In genomic region chr1:157404063-157404501, GRCh38 we compare ENCODE assay signal across 13 cellular contexts.
DNase-seq lines count a peak whose midpoint lies in the region; ATAC-seq and TF ChIP-seq lines count a peak whose summit lies in the region.
"Had no signal": no experiment of that assay in that cellular context is flagged by ENCODE, and none has a peak within 500 bp of the region (broad histone marks: within the 10 kb centered on the region; RNA-seq: fewer than 3 reads in every experiment).

No MANE protein-coding gene starts in this region.

- peak overlapping the region in 1 of 2 donors; percentile 55 for H3K4me3 Mint-ChIP-seq in CD14-positive monocyte
- no peak overlapping the region for H3K4me3 Mint-ChIP-seq in activated naive CD4-positive, alpha-beta T cell treated with anti-CD3 and anti-CD28 coated beads, Interleukin-2, amount 10 ng/mL, durations not matched to agents 7 days and 5 days
- no peak overlapping the region for H3K4me3 Mint-ChIP-seq in activated CD4-positive, alpha-beta T cell treated with anti-CD3 and anti-CD28 coated beads, Interleukin-2, amount 10 ng/mL, durations not matched to agents 7 days and 5 days
- H3K4me3 Mint-ChIP-seq: activated CD8-positive, alpha-beta T cell treated with anti-CD3 and anti-CD28 coated beads, Interleukin-2, amount 10 ng/mL, durations not matched to agents 7 days and 5 days; GM23338 had no signal

- H3K36me3 ChIP-seq in adipocyte (ENCODE audit: control insufficient read depth, insufficient read depth, low read length, severe bottlenecking), result no peaks in the 10 kb centered on the region

- H3K9me3 Mint-ChIP-seq in CD14-positive monocyte, result peaks cover 3 to 7% (median 6%) of the 10 kb centered on the region in 7 donors
- H3K9me3 Mint-ChIP-seq in activated naive CD4-positive, alpha-beta T cell treated with anti-CD3 and anti-CD28 coated beads, Interleukin-2, amount 10 ng/mL, durations not matched to agents 7 days and 5 days, result no peaks in the 10 kb centered on the region
- no peaks in the 10 kb centered on the region for H3K9me3 Mint-ChIP-seq in activated CD4-positive, alpha-beta T cell treated with anti-CD3 and anti-CD28 coated beads, Interleukin-2, amount 10 ng/mL, durations not matched to agents 7 days and 5 days
- H3K9me3 Mint-ChIP-seq: GM23338; naive thymus-derived CD8-positive, alpha-beta T cell had no signal

- CTCF ChIA-PET in activated naive CD4-positive, alpha-beta T cell treated with anti-CD3 and anti-CD28 coated beads, Interleukin-2, amount 10 ng/mL, durations not matched to agents 7 days and 5 days (lab: Charles Lee), result no interaction called here
- CTCF ChIA-PET in activated CD4-positive, alpha-beta T cell treated with anti-CD3 and anti-CD28 coated beads, Interleukin-2, amount 10 ng/mL, durations not matched to agents 7 days and 5 days (lab: Charles Lee), result no interaction called here

- H3K27ac Mint-ChIP-seq in CD14-positive monocyte, result peak overlapping the region; percentile 86 to 94 (median 92)
- no peak overlapping the region for H3K27ac Mint-ChIP-seq in activated naive CD4-positive, alpha-beta T cell treated with anti-CD3 and anti-CD28 coated beads, Interleukin-2, amount 10 ng/mL, durations not matched to agents 7 days and 5 days
- no peak overlapping the region for H3K27ac Mint-ChIP-seq in activated CD4-positive, alpha-beta T cell treated with anti-CD3 and anti-CD28 coated beads, Interleukin-2, amount 10 ng/mL, durations not matched to agents 7 days and 5 days
- H3K27ac Mint-ChIP-seq: activated CD8-positive, alpha-beta T cell treated with anti-CD3 and anti-CD28 coated beads, Interleukin-2, amount 10 ng/mL, durations not matched to agents 7 days and 5 days; GM23338; naive thymus-derived CD8-positive, alpha-beta T cell had no signal

- TF ChIP-seq CTCF in CD14-positive monocyte (IDR thresholded peaks at IDR 0.05), result no peak

- H3K9ac ChIP-seq in adipocyte (ENCODE audit: low read length), result no peak overlapping the region

- H3K4me1 Mint-ChIP-seq in CD14-positive monocyte, result peaks cover 75% of the 10 kb centered on the region
- H3K4me1 Mint-ChIP-seq in activated naive CD4-positive, alpha-beta T cell treated with anti-CD3 and anti-CD28 coated beads, Interleukin-2, amount 10 ng/mL, durations not matched to agents 7 days and 5 days, result no peaks in the 10 kb centered on the region
- H3K4me1 Mint-ChIP-seq in activated CD4-positive, alpha-beta T cell treated with anti-CD3 and anti-CD28 coated beads, Interleukin-2, amount 10 ng/mL, durations not matched to agents 7 days and 5 days, result peaks cover 3% of the 10 kb centered on the region

- peaks cover 7% of the 10 kb centered on the region for H3K4me1 ChIP-seq in adipocyte (ENCODE audit: control insufficient read depth, insufficient read depth, low read length)

- no peaks in the 10 kb centered on the region for H3K36me3 Mint-ChIP-seq in CD14-positive monocyte
- no peaks in the 10 kb centered on the region for H3K36me3 Mint-ChIP-seq in activated naive CD4-positive, alpha-beta T cell treated with anti-CD3 and anti-CD28 coated beads, Interleukin-2, amount 10 ng/mL, durations not matched to agents 7 days and 5 days
- no peaks in the 10 kb centered on the region for H3K36me3 Mint-ChIP-seq in activated CD4-positive, alpha-beta T cell treated with anti-CD3 and anti-CD28 coated beads, Interleukin-2, amount 10 ng/mL, durations not matched to agents 7 days and 5 days (ENCODE audit: low read depth)
- H3K36me3 Mint-ChIP-seq: naive thymus-derived CD8-positive, alpha-beta T cell had no signal

- H3K27me3 ChIP-seq in adipocyte (replicated peaks; ENCODE audit: control insufficient read depth, insufficient read depth, low read length), result peaks cover 9% of the 10 kb centered on the region

- no peak overlapping the region for H3K4me3 ChIP-seq in adipocyte (ENCODE audit: low read length)
- H3K4me3 ChIP-seq: GM23338 had no signal

- intact Hi-C loops in CD14-positive monocyte (cut with micrococcal nuclease), result no loop called here

- ATAC-seq in GM19438 (IDR thresholded peaks at IDR 0.05; ENCODE audit: low read depth, unreplicated experiment), result peak; percentile 27
- peak; percentile 24 for ATAC-seq in HG03571 (IDR thresholded peaks at IDR 0.05; ENCODE audit: unreplicated experiment)
- ATAC-seq: activated CD8-positive, alpha-beta T cell treated with anti-CD3 and anti-CD28 coated beads, Interleukin-2, amount 10 ng/mL, durations not matched to agents 7 days and 5 days; naive thymus-derived CD8-positive, alpha-beta T cell had no signal

- peak; percentile 56 for DNase-seq in CD14-positive monocyte (ENCODE audit: low spot score)
- DNase-seq in adipocyte (ENCODE audit: low read depth), result peak; percentile 13
- no peak for DNase-seq in HuH-7 (ENCODE audit: low spot score)
- DNase-seq in activated naive CD4-positive, alpha-beta T cell treated with anti-CD3 and anti-CD28 coated beads, Interleukin-2, amount 10 ng/mL, durations not matched to agents 7 days and 5 days, result no peak
- DNase-seq in NCI-H2029 treated with DMSO at 0.1 percent for 48 hours (lab: John Stamatoyannopoulos, UW), result no peak
- DNase-seq in activated CD4-positive, alpha-beta T cell treated with anti-CD3 and anti-CD28 coated beads, Interleukin-2, amount 10 ng/mL, durations not matched to agents 7 days and 5 days, result no peak
- DNase-seq: activated CD8-positive, alpha-beta T cell treated with anti-CD3 and anti-CD28 coated beads, Interleukin-2, amount 10 ng/mL, durations not matched to agents 7 days and 5 days; naive thymus-derived CD8-positive, alpha-beta T cell; NCI-H2081 treated with DMSO at 0.1 percent for 48 hours; stimulated activated naive CD4-positive, alpha-beta T cell treated with Interleukin-2 at 50 U/mL for 16 hours had no signal

- peaks cover 3% of the 10 kb centered on the region for H3K9me3 ChIP-seq in adipocyte (ENCODE audit: control insufficient read depth, low read length)

- peaks cover 0 to 2% (median 0%) of the 10 kb centered on the region in 3 donors for H3K27me3 Mint-ChIP-seq in CD14-positive monocyte (ENCODE audit: low read depth in 3 of 3)
- peaks cover 39% of the 10 kb centered on the region for H3K27me3 Mint-ChIP-seq in activated naive CD4-positive, alpha-beta T cell treated with anti-CD3 and anti-CD28 coated beads, Interleukin-2, amount 10 ng/mL, durations not matched to agents 7 days and 5 days
- peaks cover 30% of the 10 kb centered on the region for H3K27me3 Mint-ChIP-seq in activated CD4-positive, alpha-beta T cell treated with anti-CD3 and anti-CD28 coated beads, Interleukin-2, amount 10 ng/mL, durations not matched to agents 7 days and 5 days

- POLR2A ChIA-PET in activated CD4-positive, alpha-beta T cell treated with anti-CD3 and anti-CD28 coated beads, Interleukin-2, amount 10 ng/mL, durations not matched to agents 7 days and 5 days (lab: Charles Lee), result no interaction called here

Comparison
In these comparisons a context has a peak if more than half of its experiments do, and no peak if none do; other contexts are left out.
1. DNase-seq: peak in CD14-positive monocyte (single experiment) and adipocyte (single experiment); none in HuH-7 (single experiment), activated naive CD4-positive, alpha-beta T cell treated with anti-CD3 and anti-CD28 coated beads, Interleukin-2, amount 10 ng/mL, durations not matched to agents 7 days and 5 days (single experiment), NCI-H2029 treated with DMSO at 0.1 percent for 48 hours (single experiment) and activated CD4-positive, alpha-beta T cell treated with anti-CD3 and anti-CD28 coated beads, Interleukin-2, amount 10 ng/mL, durations not matched to agents 7 days and 5 days (single experiment).
2. H3K27ac Mint-ChIP-seq: peak in CD14-positive monocyte (7 of 7); none in activated naive CD4-positive, alpha-beta T cell treated with anti-CD3 and anti-CD28 coated beads, Interleukin-2, amount 10 ng/mL, durations not matched to agents 7 days and 5 days (single experiment) and activated CD4-positive, alpha-beta T cell treated with anti-CD3 and anti-CD28 coated beads, Interleukin-2, amount 10 ng/mL, durations not matched to agents 7 days and 5 days (single experiment).